1 cellular context compared by ENCODE assay signal in genomic region chr6:107670792-107671199, GRCh38.
A peak's percentile ranks its signal among the peaks of the same experiment; 100 is the strongest.
TF ChIP-seq lines count a peak whose summit lies in the region.

No MANE protein-coding gene starts in this region.

TF ChIP-seq in GM12878, 131 proteins besides CTCF, POLR2A, EP300 and RAD21 (continued from another document):
- no peak for TF ChIP-seq SRF (IDR thresholded peaks at IDR 0.05; ENCODE audit: low read depth in 2 of 2, low read length in 2 of 2)
- TF ChIP-seq DPF2 (IDR thresholded peaks at IDR 0.05): peak; percentile 48; the same call in 1 of the 2 replicates
- peak; percentile 15; the same call in 1 of the 2 replicates for TF ChIP-seq SMC3 (IDR thresholded peaks at IDR 0.05; ENCODE audit: borderline replicate concordance, low read length)
- no peak for TF ChIP-seq ZNF24 (IDR thresholded peaks at IDR 0.05)
- TF ChIP-seq JUNB (IDR thresholded peaks at IDR 0.05): no peak
- TF ChIP-seq USF1 (IDR thresholded peaks at IDR 0.05; ENCODE audit: borderline replicate concordance, extremely low read length, insufficient read depth, low read depth, low read length): no peak
- TF ChIP-seq IKZF1 (conservative IDR thresholded peaks at IDR 0.05): peak; percentile 92
- TF ChIP-seq NFXL1 (IDR thresholded peaks at IDR 0.05; ENCODE audit: borderline replicate concordance): no peak
- TF ChIP-seq ZNF384 (IDR thresholded peaks at IDR 0.05; ENCODE audit: borderline replicate concordance, low read depth, low read length): no peak
- TF ChIP-seq TAF1 (IDR thresholded peaks at IDR 0.05; ENCODE audit: borderline replicate concordance, low read depth, low read length): no peak
- TF ChIP-seq CREB1 (IDR thresholded peaks at IDR 0.05; ENCODE audit: low read depth): 0 out of 2 replicates have a peak, but pooled peaks have one; percentile 14
- no peak for TF ChIP-seq ZNF687 (IDR thresholded peaks at IDR 0.05)
- no peak for TF ChIP-seq RAD51 (IDR thresholded peaks at IDR 0.05)
